9 cellular contexts compared by ENCODE assay signal in genomic region chr1:31182352-31182751, GRCh38. TPM values are rescaled to one million over a fixed set of nuclear protein-coding genes. Genes with fewer than 3 reads are reported as not detected.
DNase-seq lines count a peak whose midpoint lies in the region; ATAC-seq and TF ChIP-seq lines count a peak whose summit lies in the region.
"Had no signal": no experiment of that assay in that cellular context is flagged by ENCODE, and none has a peak within 500 bp of the region (broad histone marks: within the 10 kb centered on the region; RNA-seq: fewer than 3 reads in every experiment).

No MANE protein-coding gene starts in this region.

- H3K9me3 ChIP-seq in mucosa of descending colon: no peaks in the 10 kb centered on the region

- peaks cover 9% of the 10 kb centered on the region for H3K4me1 ChIP-seq in mucosa of descending colon (ENCODE audit: low read depth)

- H3K36me3 ChIP-seq in mucosa of descending colon (ENCODE audit: low read depth): no peaks in the 10 kb centered on the region

- intact Hi-C loops in mucosa of descending colon (cut with DNase I, micrococcal nuclease): loop anchor here in 1 of 2 donors (10.0 kb wide), 1 partner anchor 152 kb away; no protein-coding TSS in a partner anchor

- ATAC-seq in mucosa of descending colon (peak; percentile 83), GM19023 (IDR thresholded peaks at IDR 0.05; ENCODE audit: unreplicated experiment) (no peak)

- no peak overlapping the region for H3K4me3 ChIP-seq in mucosa of descending colon

- peak; percentile 24 to 59 (median 52) for DNase-seq in NCI-H1417 (lab: John Stamatoyannopoulos, UW)
- no peak for DNase-seq in NCI-H1417 treated with DMSO at 0.1 percent for 48 hours (lab: John Stamatoyannopoulos, UW)
- peak; percentile 50 for DNase-seq in NCI-H524 treated with DMSO at 0.1 percent for 48 hours (lab: John Stamatoyannopoulos, UW)
- peak; percentile 78 for DNase-seq in activated CD8-positive, alpha-beta memory T cell treated with anti-CD3 and anti-CD28 coated beads for 24 hours
- peak; percentile 80 for DNase-seq in epidermal melanocyte (ENCODE audit: insufficient read length, low spot score)
- peak; percentile 67 to 79 (median 75) for DNase-seq in mucosa of descending colon
- DNase-seq in stimulated activated naive CD4-positive, alpha-beta T cell (lab: John Stamatoyannopoulos, UW): peak in 4 of 6 experiments; percentile 14 to 46 (median 21)

- no peak for TF ChIP-seq CTCF in mucosa of descending colon (IDR thresholded peaks at IDR 0.05)

RNA-seq across cellular contexts. Expression of gene NKAIN1, which starts 57.3 kb away (rescaled TPM):
- total RNA-seq in mucosa of descending colon: under 1 TPM in 1 of 3 donors, not detected in 2; 0.35 TPM
- total RNA-seq: glomerular endothelial cell had no signal
